ENCODE assay signal across 30 cellular contexts in genomic region chr6:164665328-164665727, GRCh38.
"Had no signal": no experiment of that assay in that cellular context is flagged by ENCODE, and none has a peak within 500 bp of the region (broad histone marks: within the 10 kb centered on the region; RNA-seq: fewer than 3 reads in every experiment).

No MANE protein-coding gene starts in this region.

- H3K27ac ChIP-seq: colonic mucosa, epithelial cell of prostate, gastrocnemius medialis, heart left ventricle, hepatocyte, neural progenitor cell, prostate gland, right atrium auricular region, suprapubic skin had no signal

- H3K9me3 ChIP-seq: colonic mucosa, gastrocnemius medialis, prostate gland, right atrium auricular region, suprapubic skin had no signal

- H3K36me3 Mint-ChIP-seq: naive thymus-derived CD4-positive, alpha-beta T cell; neural progenitor cell; type B pancreatic cell had no signal

- H2AFZ ChIP-seq: hepatocyte, neural progenitor cell had no signal

- H3K4me2 ChIP-seq: hepatocyte, neural progenitor cell, smooth muscle cell had no signal

- H3K4me3 ChIP-seq: colonic mucosa, gastrocnemius medialis, heart left ventricle, hepatocyte, lung, neural progenitor cell, prostate gland, right atrium auricular region, smooth muscle cell, suprapubic skin had no signal

- H3K4me3 Mint-ChIP-seq: dendritic cell treated with granulocyte-macrophage colony-stimulating factor and Interleukin-4, amounts not matched to agents 40 ng/mL and 50 ng/mL, for 4 days; endodermal cell; naive thymus-derived CD4-positive, alpha-beta T cell; nephron; neural progenitor cell; stimulated activated naive CD8-positive, alpha-beta T cell treated with anti-CD3 and anti-CD28 coated beads, Interleukin-15, amount 100 ng/mL, for 72 hours; type B pancreatic cell had no signal

- H3K4me1 Mint-ChIP-seq: endodermal cell; naive thymus-derived CD4-positive, alpha-beta T cell; nephron; neural progenitor cell; stimulated activated naive CD8-positive, alpha-beta T cell treated with anti-CD3 and anti-CD28 coated beads, Interleukin-15, amount 100 ng/mL, for 72 hours had no signal

- H3K79me2 ChIP-seq: hepatocyte had no signal

- H3K9ac ChIP-seq: neural progenitor cell had no signal

- H3K4me1 ChIP-seq: colonic mucosa, gastrocnemius medialis, heart left ventricle, neural progenitor cell, prostate gland, right atrium auricular region, suprapubic skin had no signal

- H3K36me3 ChIP-seq: colonic mucosa, gastrocnemius medialis, heart left ventricle, neural progenitor cell, prostate gland, right atrium auricular region, suprapubic skin had no signal

- H3K27me3 ChIP-seq: colonic mucosa, gastrocnemius medialis, heart left ventricle, hepatocyte, neural progenitor cell, right atrium auricular region, suprapubic skin had no signal

- DNase-seq: colonic mucosa; effector CD8-positive, alpha-beta T cell; endodermal cell; foreskin fibroblast; gastrocnemius medialis; heart left ventricle; kidney; mesenchymal stem cell; midbrain; naive thymus-derived CD4-positive, alpha-beta T cell; stimulated activated CD4-positive, alpha-beta T cell treated with anti-CD3 and anti-CD28 coated beads, Interleukin-12 subunit alpha, Interleukin-12 subunit beta, amount 100 ng/mL, for 4 hours; stimulated activated CD4-positive, alpha-beta T cell treated with anti-CD3 and anti-CD28 coated beads, Interleukin-1b, Interleukin-23, amount 100 ng/mL, for 48 hours; stimulated activated CD4-positive, alpha-beta T cell treated with anti-CD3 and anti-CD28 coated beads, Interleukin-4, amount 100 ng/mL, for 1 hour; stimulated activated CD8-positive, alpha-beta memory T cell treated with anti-CD3 and anti-CD28 coated beads, Interleukin-4, amount 100 ng/mL, for 48 hours; stimulated activated naive CD4-positive, alpha-beta T cell; stimulated activated naive CD8-positive, alpha-beta T cell treated with anti-CD3 and anti-CD28 coated beads, Interleukin-15, amount 100 ng/mL, for 72 hours had no signal

- ATAC-seq: esophagus mucosa; gastrocnemius medialis; heart left ventricle; left lobe of liver; naive thymus-derived CD4-positive, alpha-beta T cell; sciatic nerve; stimulated activated naive CD8-positive, alpha-beta T cell treated with anti-CD3 and anti-CD28 coated beads, Interleukin-15, amount 100 ng/mL, for 72 hours had no signal

- H3K27me3 Mint-ChIP-seq: dendritic cell treated with granulocyte-macrophage colony-stimulating factor and Interleukin-4, amounts not matched to agents 40 ng/mL and 50 ng/mL, for 4 days; naive thymus-derived CD4-positive, alpha-beta T cell; stimulated activated naive CD8-positive, alpha-beta T cell treated with anti-CD3 and anti-CD28 coated beads, Interleukin-15, amount 100 ng/mL, for 72 hours; type B pancreatic cell had no signal

- H3K27ac Mint-ChIP-seq: dendritic cell treated with granulocyte-macrophage colony-stimulating factor and Interleukin-4, amounts not matched to agents 40 ng/mL and 50 ng/mL, for 4 days; endodermal cell; naive thymus-derived CD4-positive, alpha-beta T cell; nephron; neural progenitor cell; stimulated activated naive CD8-positive, alpha-beta T cell treated with anti-CD3 and anti-CD28 coated beads, Interleukin-15, amount 100 ng/mL, for 72 hours; type B pancreatic cell had no signal

- H3K9me3 Mint-ChIP-seq: nephron, neural progenitor cell, type B pancreatic cell had no signal
